ENCODE assay signal across 23 cellular contexts in genomic region chr16:88723507-88723887, GRCh38. TPM values are rescaled to one million over a fixed set of nuclear protein-coding genes. Genes with fewer than 3 reads are reported as not detected.
DNase-seq lines count a peak whose midpoint lies in the region; ATAC-seq, FAIRE-seq and TF ChIP-seq lines count a peak whose summit lies in the region.
"Had no signal": no experiment of that assay in that cellular context is flagged by ENCODE, and none has a peak within 500 bp of the region (broad histone marks: within the 10 kb centered on the region; RNA-seq: fewer than 3 reads in every experiment).

No MANE protein-coding gene starts in this region.

- FAIRE-seq in HepG2 (lab: Jason Lieb, UNC): no peak
- FAIRE-seq in K562 (lab: Jason Lieb, UNC): no peak
- FAIRE-seq: A549, GM12891, GM18507, H54 had no signal

- H3K9ac ChIP-seq in HepG2 (ENCODE audit: insufficient read depth, low read depth, low read length): no peak overlapping the region
- peak overlapping the region in 1 of 2 experiments; percentile 17; a peak in 1 of 4 replicates for H3K9ac ChIP-seq in K562 (ENCODE audit: insufficient read depth in 1 of 2, low read depth in 2 of 2, low read length in 2 of 2)
- H3K9ac ChIP-seq: BLaER1 treated with 17β-estradiol and CSF1 and Interleukin-3, amounts not matched to agents 10 nM and 100 nM had no signal

- BruUV-seq in HepG2 (replicated peaks; lab: Mats Ljungman, UMichigan): no TSS peak
- BruUV-seq in K562 (replicated peaks; lab: Mats Ljungman, UMichigan): no TSS peak
- no TSS peak for BruUV-seq in PC-9 (replicated peaks; lab: Mats Ljungman, UMichigan)

- DNase-seq in HepG2 (ENCODE audit: low spot score) (no peak), right lobe of liver (no peak), K562 (ENCODE audit: extremely low read depth in 1 of 4, low spot score in 3 of 4) (no peak), PC-9 (no peak), T-helper 2 cell (no peak)
- DNase-seq: 8988T; ACHN; AML-193; BE2C; Calu3; CD4-positive, alpha-beta T cell; COR-L47; DMS53; DMS79 treated with DMSO at 0.1 percent for 48 hours; GF-D8; GOT3; HCEC 1CT had no signal

- H3K27me3 ChIP-seq in HepG2 (ENCODE audit: control insufficient read depth in 1 of 2, insufficient read depth in 2 of 2, low read length in 2 of 2) (no peaks in the 10 kb centered on the region), right lobe of liver (no peaks in the 10 kb centered on the region), K562 (ENCODE audit: control insufficient read depth in 2 of 2, insufficient read depth in 2 of 2, low read length in 2 of 2) (no peaks in the 10 kb centered on the region), PC-9 (ENCODE audit: insufficient read depth, low read depth) (no peaks in the 10 kb centered on the region)
- H3K27me3 ChIP-seq: BE2C; BLaER1 treated with 17β-estradiol and CSF1 and Interleukin-3, amounts not matched to agents 10 nM and 100 nM had no signal

- H4K20me1 ChIP-seq in HepG2 (ENCODE audit: insufficient read depth, low read length) (no peaks in the 10 kb centered on the region), K562 (replicated peaks; ENCODE audit: control insufficient read depth, insufficient read depth, low read length) (no peaks in the 10 kb centered on the region; the same call in 1 of the 2 replicates), PC-9 (ENCODE audit: insufficient read depth) (peaks cover 3% of the 10 kb centered on the region; the same call in 1 of the 2 replicates)

- POLR2A ChIA-PET in HepG2 (lab: Yijun Ruan, JAX): no interaction called here
- POLR2A ChIA-PET in K562 (lab: Yijun Ruan, JAX): interaction anchor here (0.6 kb wide), 1 partner anchor 13 kb away, joined by 3 read pairs; no protein-coding TSS in a partner anchor
- POLR2A ChIA-PET in PC-9 (lab: Charles Lee; ENCODE audit: unreplicated experiment): no interaction called here

- H3K4me1 ChIP-seq in HepG2 (ENCODE audit: insufficient read depth, low read length) (no peaks in the 10 kb centered on the region), right lobe of liver (no peaks in the 10 kb centered on the region), K562 (replicated peaks in 1 of 2; ENCODE audit: control insufficient read depth in 2 of 2, insufficient read depth in 2 of 2, low read length in 2 of 2) (peaks cover 0 to 61% of the 10 kb centered on the region in 2 experiments; a peak in 1 of 5 replicates), PC-9 (replicated peaks; ENCODE audit: insufficient read depth) (no peaks in the 10 kb centered on the region)
- H3K4me1 ChIP-seq: A549 had no signal

- no peaks in the 10 kb centered on the region for H3K9me2 ChIP-seq in PC-9 (ENCODE audit: insufficient read depth)

- TF ChIP-seq RAD21 in HepG2 (CRISPR knock-in tag; IDR thresholded peaks at IDR 0.05) (no peak), K562 (CRISPR knock-in tag; conservative IDR thresholded peaks at IDR 0.05 in 1 of 2, IDR thresholded peaks at IDR 0.05 in 1 of 2) (no peak)

- H3F3A ChIP-seq in PC-9 (ENCODE audit: insufficient read depth, low read depth): peaks cover 3% of the 10 kb centered on the region; the same call in 1 of the 2 replicates

- intact Hi-C loops in HepG2 (cut with micrococcal nuclease; ENCODE audit: unreplicated experiment) (no loop called here), right lobe of liver (cut with DNase I) (no loop called here), K562 (cut with micrococcal nuclease) (no loop called here), PC-9 (cut with micrococcal nuclease; ENCODE audit: unreplicated experiment) (no loop called here)

- H3K79me2 ChIP-seq in HepG2 (ENCODE audit: insufficient read depth, low read length) (no peaks in the 10 kb centered on the region), K562 (ENCODE audit: control insufficient read depth, insufficient read depth, low read length) (no peaks in the 10 kb centered on the region), PC-9 (ENCODE audit: low read depth) (no peaks in the 10 kb centered on the region)

- ATAC-seq in HepG2 (no peak), right lobe of liver (no peak), K562 (no peak)
- ATAC-seq: A549 had no signal

- in situ Hi-C loops in HepG2 (cut with HindIII; ENCODE audit: extremely low pct_ligation_motif_present, low pct_unique_long_range_greater_than_20kb) (no loop called here), K562 (cut with MboI) (no loop called here)

- 100% methylated on average over 3 of the region's 8 CpGs for WGBS in HepG2 (ENCODE audit: low lambda C conversion rate)
- no CpG with 5 or more reads among the region's 8 CpGs for WGBS in right lobe of liver (ENCODE audit: insufficient coverage, low coverage, low lambda C conversion rate, missing lambda C conversion rate)
- 85% methylated on average over 8 of the region's 8 CpGs for WGBS in K562 (ENCODE audit: insufficient coverage, low coverage, missing lambda C conversion rate)

- H3K4me3 ChIP-seq in HepG2 (replicated peaks in 1 of 3; ENCODE audit: insufficient read depth in 1 of 3, low read depth in 2 of 3, low read length in 3 of 3) (no peak overlapping the region), right lobe of liver (no peak overlapping the region), K562 (no peak overlapping the region), PC-9 (no peak overlapping the region)
- H3K4me3 ChIP-seq: A549; BLaER1 treated with 17β-estradiol and CSF1 and Interleukin-3, amounts not matched to agents 10 nM and 100 nM had no signal

- TF ChIP-seq CTCF in HepG2 (CRISPR knock-in tag; IDR thresholded peaks at IDR 0.05) (no peak), right lobe of liver (IDR thresholded peaks at IDR 0.05) (no peak), K562 (IDR thresholded peaks at IDR 0.05 in 2 of 3, conservative IDR thresholded peaks at IDR 0.05 in 1 of 3; ENCODE audit: insufficient read depth in 2 of 3, low read depth in 1 of 3, low read length in 3 of 3) (no peak), PC-9 (conservative IDR thresholded peaks at IDR 0.05) (no peak)

- TF ChIP-seq POLR2A in HepG2 (IDR thresholded peaks at IDR 0.05; ENCODE audit: insufficient read depth in 1 of 2, low read depth in 2 of 2, low read length in 2 of 2) (no peak), right lobe of liver (IDR thresholded peaks at IDR 0.05) (no peak), K562 (conservative IDR thresholded peaks at IDR 0.05) (no peak)

- H2AFZ ChIP-seq in HepG2 (ENCODE audit: low read length) (no peak overlapping the region), K562 (ENCODE audit: low read depth, low read length) (no peak overlapping the region), PC-9 (no peak overlapping the region)

- TF ChIP-seq EP300 in HepG2 (IDR thresholded peaks at IDR 0.05; ENCODE audit: low read depth in 2 of 2, low read length in 2 of 2) (no peak), HepG2 (CRISPR knock-in tag; IDR thresholded peaks at IDR 0.05; ENCODE audit: borderline replicate concordance) (no peak), K562 (IDR thresholded peaks at IDR 0.05; ENCODE audit: low read length) (no peak)

- H3K27ac ChIP-seq in HepG2 (ENCODE audit: extremely low read length, insufficient read depth, low read length) (no peak overlapping the region), right lobe of liver (no peak overlapping the region), K562 (ENCODE audit: extremely low read depth, low read depth, low read length) (no peak overlapping the region), PC-9 (no peak overlapping the region)
- H3K27ac ChIP-seq: A549; BLaER1 treated with 17β-estradiol and CSF1 and Interleukin-3, amounts not matched to agents 10 nM and 100 nM had no signal

- H3K9me3 ChIP-seq in HepG2 (ENCODE audit: low read length) (no peaks in the 10 kb centered on the region), right lobe of liver (no peaks in the 10 kb centered on the region), K562 (replicated peaks; ENCODE audit: control insufficient read depth, insufficient read depth, low read depth, low read length) (no peaks in the 10 kb centered on the region), PC-9 (ENCODE audit: insufficient read depth, low read depth) (no peaks in the 10 kb centered on the region)
- H3K9me3 ChIP-seq: A549; BLaER1 treated with 17β-estradiol and CSF1 and Interleukin-3, amounts not matched to agents 10 nM and 100 nM had no signal

- peaks cover 70 to 92% of the 10 kb centered on the region in 2 experiments; a peak in 4 of 5 replicates for H3K36me3 ChIP-seq in HepG2 (replicated peaks in 1 of 2; ENCODE audit: control insufficient read depth in 1 of 2, insufficient read depth in 2 of 2, low read length in 2 of 2)
- peaks cover 0 to 76% (median 38%) of the 10 kb centered on the region in 4 donors for H3K36me3 ChIP-seq in right lobe of liver
- H3K36me3 ChIP-seq in K562 (ENCODE audit: control insufficient read depth, insufficient read depth, low read length): peaks cover 97% of the 10 kb centered on the region; the same call in 2 of the 3 replicates
- H3K36me3 ChIP-seq in PC-9 (ENCODE audit: low read depth): 0 out of 2 replicates have a peak, but pooled peaks cover 3% of the 10 kb centered on the region

- CTCF ChIA-PET in HepG2 (lab: Yijun Ruan, JAX; ENCODE audit: low intra/inter-chr PET ratio, low total read pairs): no interaction called here
- CTCF ChIA-PET in K562 (lab: Yijun Ruan, JAX; ENCODE audit: low intra/inter-chr PET ratio): no interaction called here
- CTCF ChIA-PET in PC-9 (lab: Charles Lee): no interaction called here

- H3K4me2 ChIP-seq in HepG2 (ENCODE audit: low read depth, low read length) (no peak overlapping the region), K562 (ENCODE audit: insufficient read depth, low read length) (no peak overlapping the region), PC-9 (no peak overlapping the region)
- H3K4me2 ChIP-seq: A549; BLaER1 treated with 17β-estradiol and CSF1 and Interleukin-3, amounts not matched to agents 10 nM and 100 nM had no signal

- no peaks in the 10 kb centered on the region for H3K9me1 ChIP-seq in K562 (ENCODE audit: control insufficient read depth, insufficient read depth, low read length)

RNA-seq across cellular contexts. Expression of gene CTU2, which starts 17.2 kb away (rescaled TPM):
- total RNA-seq in HepG2 (2016; rRNA removed; fragmentation: Illumina TruSeq; extraction: Trizol) (21.9 TPM in 2 replicates), right lobe of liver (1 to 10 TPM; 5.0 to 9.5 (median 8.2) TPM), K562 (2014; rRNA removed) (55.4 and 68.9 TPM in 2 replicates), K562 (2014; rRNA removed; fragmentation: Illumina TruSeq; extraction: Trizol) (7.2 and 11.9 TPM in 2 replicates), K562 (2015; rRNA removed; fragmentation: Illumina TruSeq; extraction: Trizol) (41.1 and 49.2 TPM in 2 replicates), K562 (2021) (105 and 106 TPM in 2 replicates), PC-9 (2021) (20.0 and 38.0 TPM in 2 replicates)
- 11.4 and 12.8 TPM in 2 replicates for total RNA-seq in HepG2 (2016; cell fraction: cytosol; rRNA removed; fragmentation: Illumina TruSeq; extraction: Trizol; ENCODE audit: low read depth)
- 16.8 and 22.4 TPM in 2 replicates for total RNA-seq in HepG2 (2016; cell fraction: insoluble cytoplasmic fraction; rRNA removed; fragmentation: Illumina TruSeq; extraction: Trizol)
- 13.8 and 15.9 TPM in 2 replicates for total RNA-seq in HepG2 (2016; cell fraction: membrane; rRNA removed; fragmentation: Illumina TruSeq; extraction: Trizol)
- total RNA-seq in HepG2 (2016; cell fraction: nucleus; rRNA removed; fragmentation: Illumina TruSeq; extraction: Trizol): 16.7 and 17.2 TPM in 2 replicates
- polyA plus RNA-seq in HepG2 (2011; rRNA removed) (13.3 and 18.5 TPM in 2 replicates), K562 (2011; rRNA removed) (23.2 and 30.1 TPM in 2 replicates), K562 (2014; fragmentation: Illumina TruSeq; extraction: Trizol) (17.7 and 46.9 TPM in 2 replicates), K562 (2014; fragmentation: Nextera tagmentation; extraction: Ambion mirVana) (1 to 10 TPM; 1.3 to 3.0 TPM), K562 (2014; rRNA removed) (63.4 and 76.6 TPM in 2 replicates)
- 11.8 and 19.4 TPM in 2 replicates for polyA plus RNA-seq in HepG2 (2011; cell fraction: cytosol; rRNA removed)
- 63.3 and 73.6 TPM in 2 replicates for polyA plus RNA-seq in HepG2 (2011; cell fraction: nucleus; rRNA removed)
- 11.6 and 15.1 TPM in 2 replicates for polyA plus RNA-seq in HepG2 (2012)
- 12.4 and 16.5 TPM in 2 replicates for polyA plus RNA-seq in HepG2 (2016; cell fraction: cytosol; fragmentation: Illumina TruSeq; extraction: Trizol; ENCODE audit: low read depth)
- polyA plus RNA-seq in HepG2 (2016; cell fraction: insoluble cytoplasmic fraction; fragmentation: Illumina TruSeq; extraction: Trizol; ENCODE audit: low read depth): 20.9 and 22.4 TPM in 2 replicates
- polyA plus RNA-seq in HepG2 (2016; cell fraction: membrane; fragmentation: Illumina TruSeq; extraction: Trizol; ENCODE audit: low read depth): 13.3 and 14.9 TPM in 2 replicates
- polyA plus RNA-seq in HepG2 (2016; cell fraction: nucleus; fragmentation: Illumina TruSeq; extraction: Trizol; ENCODE audit: insufficient read depth, low read depth): 39.4 and 44.9 TPM in 2 replicates
- 23.1 and 25.7 TPM in 2 replicates for polyA minus RNA-seq in HepG2 (2011; rRNA and poly(A)+ RNA removed; ENCODE audit: low replicate concordance)
- 15.2 and 18.6 TPM in 2 replicates for polyA minus RNA-seq in HepG2 (2011; cell fraction: cytosol; rRNA and poly(A)+ RNA removed)
- 19.3 and 20.7 TPM in 2 replicates for polyA minus RNA-seq in HepG2 (2011; cell fraction: nucleus; rRNA and poly(A)+ RNA removed)
- total RNA-seq in K562 (2011; cell fraction: chromatin; rRNA removed; ENCODE audit: low replicate concordance): 45.3 and 159 TPM in 2 replicates
- total RNA-seq in K562 (2011; cell fraction: nucleolus; rRNA removed): 114 and 148 TPM in 2 replicates
- total RNA-seq in K562 (2011; cell fraction: nucleoplasm; rRNA removed): 48.7 and 66.7 TPM in 2 replicates
- 40.2 and 96.8 TPM in 2 replicates for polyA plus RNA-seq in K562 (2011; cell fraction: cytosol; rRNA removed)
- 102 and 136 TPM in 2 replicates for polyA plus RNA-seq in K562 (2011; cell fraction: nucleus; rRNA removed)
- polyA plus RNA-seq in K562 (2012): 34.1 and 51.7 TPM in 2 replicates
- 9.4 and 14.4 TPM in 2 replicates for polyA minus RNA-seq in K562 (2011; rRNA and poly(A)+ RNA removed)
- 48.0 and 51.1 TPM in 2 replicates for polyA minus RNA-seq in K562 (2011; cell fraction: cytosol; rRNA and poly(A)+ RNA removed)
- polyA minus RNA-seq in K562 (2011; cell fraction: nucleus; rRNA and poly(A)+ RNA removed): 40.7 and 44.1 TPM in 2 replicates

RNA-seq across cellular contexts. Expression of gene RNF166, which starts 17.3 kb away (rescaled TPM):
- total RNA-seq in HepG2 (2016; rRNA removed; fragmentation: Illumina TruSeq; extraction: Trizol) (15.1 and 23.0 TPM in 2 replicates), right lobe of liver (10 to 100 TPM in 2 of 6 experiments, 1 to 10 TPM in 4; 8.1 to 12.8 (median 10.0) TPM), K562 (2014; rRNA removed) (46.9 and 61.6 TPM in 2 replicates), K562 (2014; rRNA removed; fragmentation: Illumina TruSeq; extraction: Trizol) (6.1 and 7.3 TPM in 2 replicates), K562 (2015; rRNA removed; fragmentation: Illumina TruSeq; extraction: Trizol) (19.5 and 22.3 TPM in 2 replicates), K562 (2021) (60.3 and 61.2 TPM in 2 replicates), PC-9 (2021) (25.6 and 29.4 TPM in 2 replicates)
- total RNA-seq in HepG2 (2016; cell fraction: cytosol; rRNA removed; fragmentation: Illumina TruSeq; extraction: Trizol; ENCODE audit: low read depth): 36.0 and 37.2 TPM in 2 replicates
- total RNA-seq in HepG2 (2016; cell fraction: insoluble cytoplasmic fraction; rRNA removed; fragmentation: Illumina TruSeq; extraction: Trizol): 17.3 and 23.3 TPM in 2 replicates
- 41.6 and 45.9 TPM in 2 replicates for total RNA-seq in HepG2 (2016; cell fraction: membrane; rRNA removed; fragmentation: Illumina TruSeq; extraction: Trizol)
- total RNA-seq in HepG2 (2016; cell fraction: nucleus; rRNA removed; fragmentation: Illumina TruSeq; extraction: Trizol): 14.0 and 14.1 TPM in 2 replicates
- polyA plus RNA-seq in HepG2 (2011; rRNA removed) (21.4 and 26.2 TPM in 2 replicates), K562 (2011; rRNA removed) (26.5 and 37.4 TPM in 2 replicates), K562 (2014; fragmentation: Illumina TruSeq; extraction: Trizol) (12.7 and 27.9 TPM in 2 replicates), K562 (2014; fragmentation: Nextera tagmentation; extraction: Ambion mirVana) (under 1 TPM; 0.56 to 0.96 TPM), K562 (2014; rRNA removed) (59.4 and 65.6 TPM in 2 replicates)
- 14.8 and 24.4 TPM in 2 replicates for polyA plus RNA-seq in HepG2 (2011; cell fraction: cytosol; rRNA removed)
- 83.8 and 91.3 TPM in 2 replicates for polyA plus RNA-seq in HepG2 (2011; cell fraction: nucleus; rRNA removed)
- 12.2 and 16.1 TPM in 2 replicates for polyA plus RNA-seq in HepG2 (2012)
- polyA plus RNA-seq in HepG2 (2016; cell fraction: cytosol; fragmentation: Illumina TruSeq; extraction: Trizol; ENCODE audit: low read depth): 22.9 and 25.4 TPM in 2 replicates
- polyA plus RNA-seq in HepG2 (2016; cell fraction: insoluble cytoplasmic fraction; fragmentation: Illumina TruSeq; extraction: Trizol; ENCODE audit: low read depth): 19.2 and 20.2 TPM in 2 replicates
- 32.0 and 34.1 TPM in 2 replicates for polyA plus RNA-seq in HepG2 (2016; cell fraction: membrane; fragmentation: Illumina TruSeq; extraction: Trizol; ENCODE audit: low read depth)
- polyA plus RNA-seq in HepG2 (2016; cell fraction: nucleus; fragmentation: Illumina TruSeq; extraction: Trizol; ENCODE audit: insufficient read depth, low read depth): 36.7 and 43.4 TPM in 2 replicates
- 11.5 and 25.6 TPM in 2 replicates for polyA minus RNA-seq in HepG2 (2011; rRNA and poly(A)+ RNA removed; ENCODE audit: low replicate concordance)
- polyA minus RNA-seq in HepG2 (2011; cell fraction: cytosol; rRNA and poly(A)+ RNA removed): 12.9 and 17.8 TPM in 2 replicates
- 14.2 and 18.7 TPM in 2 replicates for polyA minus RNA-seq in HepG2 (2011; cell fraction: nucleus; rRNA and poly(A)+ RNA removed)
- 58.8 and 182 TPM in 2 replicates for total RNA-seq in K562 (2011; cell fraction: chromatin; rRNA removed; ENCODE audit: low replicate concordance)
- 89.5 and 92.7 TPM in 2 replicates for total RNA-seq in K562 (2011; cell fraction: nucleolus; rRNA removed)
- total RNA-seq in K562 (2011; cell fraction: nucleoplasm; rRNA removed): 60.1 and 64.4 TPM in 2 replicates
- 37.8 and 90.9 TPM in 2 replicates for polyA plus RNA-seq in K562 (2011; cell fraction: cytosol; rRNA removed)
- polyA plus RNA-seq in K562 (2011; cell fraction: nucleus; rRNA removed): 118 and 185 TPM in 2 replicates
- 23.8 and 39.8 TPM in 2 replicates for polyA plus RNA-seq in K562 (2012)
- polyA minus RNA-seq in K562 (2011; rRNA and poly(A)+ RNA removed): 7.0 and 12.0 TPM in 2 replicates
- polyA minus RNA-seq in K562 (2011; cell fraction: cytosol; rRNA and poly(A)+ RNA removed): 41.2 and 44.5 TPM in 2 replicates
- polyA minus RNA-seq in K562 (2011; cell fraction: nucleus; rRNA and poly(A)+ RNA removed): 33.4 and 39.2 TPM in 2 replicates

RNA-seq across cellular contexts. Expression of gene SNAI3, which starts 37.2 kb away (rescaled TPM):
- 0.09 and 0.18 TPM in 2 replicates for total RNA-seq in HepG2 (2016; rRNA removed; fragmentation: Illumina TruSeq; extraction: Trizol)
- total RNA-seq in HepG2 (2016; cell fraction: cytosol; rRNA removed; fragmentation: Illumina TruSeq; extraction: Trizol; ENCODE audit: low read depth): not detected in 2 replicates
- 0.13 and 0.17 TPM in 2 replicates for total RNA-seq in HepG2 (2016; cell fraction: insoluble cytoplasmic fraction; rRNA removed; fragmentation: Illumina TruSeq; extraction: Trizol)
- total RNA-seq in HepG2 (2016; cell fraction: membrane; rRNA removed; fragmentation: Illumina TruSeq; extraction: Trizol): 0.12 TPM in 1 of 2 replicates, not detected in the other
- total RNA-seq in HepG2 (2016; cell fraction: nucleus; rRNA removed; fragmentation: Illumina TruSeq; extraction: Trizol): not detected in 2 replicates
- 0.18 and 0.40 TPM in 2 replicates for polyA plus RNA-seq in HepG2 (2011; rRNA removed)
- polyA plus RNA-seq in HepG2 (2011; cell fraction: cytosol; rRNA removed): 0.18 and 0.44 TPM in 2 replicates
- 0.35 and 0.64 TPM in 2 replicates for polyA plus RNA-seq in HepG2 (2011; cell fraction: nucleus; rRNA removed)
- 0.40 and 0.47 TPM in 2 replicates for polyA plus RNA-seq in HepG2 (2012)
- 0.08 TPM in 1 of 2 replicates, not detected in the other for polyA plus RNA-seq in HepG2 (2016; cell fraction: cytosol; fragmentation: Illumina TruSeq; extraction: Trizol; ENCODE audit: low read depth)
- polyA plus RNA-seq in HepG2 (2016; cell fraction: insoluble cytoplasmic fraction; fragmentation: Illumina TruSeq; extraction: Trizol; ENCODE audit: low read depth): 0.26 TPM in 1 of 2 replicates, not detected in the other
- 0.15 and 0.21 TPM in 2 replicates for polyA plus RNA-seq in HepG2 (2016; cell fraction: membrane; fragmentation: Illumina TruSeq; extraction: Trizol; ENCODE audit: low read depth)
- 0.27 TPM in 1 of 2 replicates, not detected in the other for polyA plus RNA-seq in HepG2 (2016; cell fraction: nucleus; fragmentation: Illumina TruSeq; extraction: Trizol; ENCODE audit: insufficient read depth, low read depth)
- polyA minus RNA-seq in HepG2 (2011; rRNA and poly(A)+ RNA removed; ENCODE audit: low replicate concordance): 0.84 TPM in 1 of 2 replicates, not detected in the other
- polyA minus RNA-seq in HepG2 (2011; cell fraction: cytosol; rRNA and poly(A)+ RNA removed): not detected in 2 replicates
- polyA minus RNA-seq in HepG2 (2011; cell fraction: nucleus; rRNA and poly(A)+ RNA removed): not detected in 2 replicates
- total RNA-seq in right lobe of liver: under 1 TPM; 0.15 to 0.98 (median 0.35) TPM
- total RNA-seq in K562 (2011; cell fraction: chromatin; rRNA removed; ENCODE audit: low replicate concordance): 0.79 and 2.9 TPM in 2 replicates
- total RNA-seq in K562 (2011; cell fraction: nucleolus; rRNA removed): 3.2 and 3.7 TPM in 2 replicates
- total RNA-seq in K562 (2011; cell fraction: nucleoplasm; rRNA removed): 0.95 and 1.1 TPM in 2 replicates
- 2.7 and 4.1 TPM in 2 replicates for total RNA-seq in K562 (2014; rRNA removed)
- 0.15 and 0.19 TPM in 2 replicates for total RNA-seq in K562 (2014; rRNA removed; fragmentation: Illumina TruSeq; extraction: Trizol)
- total RNA-seq in K562 (2015; rRNA removed; fragmentation: Illumina TruSeq; extraction: Trizol): 0.72 and 0.87 TPM in 2 replicates
- total RNA-seq in K562 (2021): 2.5 and 3.1 TPM in 2 replicates
- polyA plus RNA-seq in K562 (2011; rRNA removed): 0.88 and 3.0 TPM in 2 replicates
- polyA plus RNA-seq in K562 (2011; cell fraction: cytosol; rRNA removed): 3.2 and 5.5 TPM in 2 replicates
- 2.9 and 3.8 TPM in 2 replicates for polyA plus RNA-seq in K562 (2011; cell fraction: nucleus; rRNA removed)
- 0.95 and 1.2 TPM in 2 replicates for polyA plus RNA-seq in K562 (2012)
- polyA plus RNA-seq in K562 (2014; fragmentation: Illumina TruSeq; extraction: Trizol): 0.70 and 1.9 TPM in 2 replicates
- polyA plus RNA-seq in K562 (2014; fragmentation: Nextera tagmentation; extraction: Ambion mirVana): under 1 TPM in 1 of 2 experiments, not detected in 1; 0.04 TPM
- polyA plus RNA-seq in K562 (2014; rRNA removed): 1.5 and 2.1 TPM in 2 replicates
- polyA minus RNA-seq in K562 (2011; rRNA and poly(A)+ RNA removed): 0.42 and 0.87 TPM in 2 replicates
- polyA minus RNA-seq in K562 (2011; cell fraction: cytosol; rRNA and poly(A)+ RNA removed): 1.9 and 3.5 TPM in 2 replicates
- polyA minus RNA-seq in K562 (2011; cell fraction: nucleus; rRNA and poly(A)+ RNA removed): 1.5 and 2.3 TPM in 2 replicates
- 1.3 and 2.0 TPM in 2 replicates for total RNA-seq in PC-9 (2021)
- total RNA-seq: Daoy had no signal
- polyA plus RNA-seq: A549 had no signal

Comparison
In these comparisons a context has a peak if more than half of its experiments do, and no peak if none do; other contexts are left out.
1. Of the 241 proteins assayed by ChIP-seq in both HepG2 and K562: peak only in HepG2: none; only in K562: RBFOX2; in both: POLR2G; in neither: 239.